In genomic region chr4:121789960-121790829, GRCh38 we compare ENCODE assay signal across 16 cellular contexts. TPM values are rescaled to one million over a fixed set of nuclear protein-coding genes. Genes with fewer than 3 reads are reported as not detected.
DNase-seq lines count a peak whose midpoint lies in the region; ATAC-seq, FAIRE-seq and TF ChIP-seq lines count a peak whose summit lies in the region.
"Had no signal": no experiment of that assay in that cellular context is flagged by ENCODE, and none has a peak within 500 bp of the region (broad histone marks: within the 10 kb centered on the region; RNA-seq: fewer than 3 reads in every experiment).

No MANE protein-coding gene starts in this region.

- TF ChIP-seq CTCF in nephron (IDR thresholded peaks at IDR 0.05; ENCODE audit: unreplicated experiment in 3 of 3) = no peak
- TF ChIP-seq CTCF in omental fat pad (IDR thresholded peaks at IDR 0.05) = no peak
- TF ChIP-seq CTCF in CD14-positive monocyte (IDR thresholded peaks at IDR 0.05) = no peak

- ATAC-seq in omental fat pad (ENCODE audit: low FRiP score) = no peak
- ATAC-seq in GM18519 (IDR thresholded peaks at IDR 0.05; ENCODE audit: low FRiP score, unreplicated experiment) = no peak
- ATAC-seq: stimulated activated naive CD8-positive, alpha-beta T cell treated with anti-CD3 and anti-CD28 coated beads, Interleukin-15, Interleukin-2, amounts not matched to agents 100 U/mL and 50 U/mL, for 24 hours had no signal

- peak; percentile 35 for DNase-seq in Daoy (ENCODE audit: low read depth)
- peak; percentile 62 for DNase-seq in RCC 7860 (ENCODE audit: low spot score)
- peak; percentile 84 for DNase-seq in dermis blood vessel endothelial cell
- DNase-seq in omental fat pad (ENCODE audit: low spot score) = no peak
- DNase-seq in CD14-positive monocyte (ENCODE audit: low spot score) = no peak
- no peak for DNase-seq in Kasumi-1 (lab: John Stamatoyannopoulos, UW)
- DNase-seq: activated CD4-positive, alpha-beta T cell treated with anti-CD3 and anti-CD28 coated beads, Interleukin-2, amount 10 ng/mL, durations not matched to agents 7 days and 5 days; central memory CD4-positive, alpha-beta T cell; immature natural killer cell; NCI-H2107; stimulated activated naive CD8-positive, alpha-beta T cell treated with anti-CD3 and anti-CD28 coated beads, Interleukin-15, Interleukin-2, amounts not matched to agents 100 U/mL and 50 U/mL, for 24 hours had no signal

- H3K36me3 Mint-ChIP-seq in nephron (ENCODE audit: low read depth) (no peaks in the 10 kb centered on the region), CD14-positive monocyte (no peaks in the 10 kb centered on the region)
- H3K36me3 Mint-ChIP-seq: immature natural killer cell had no signal

- H3K4me1 Mint-ChIP-seq in nephron = peaks cover 47% of the 10 kb centered on the region
- no peaks in the 10 kb centered on the region for H3K4me1 Mint-ChIP-seq in CD14-positive monocyte
- H3K4me1 Mint-ChIP-seq: immature natural killer cell had no signal

- H3K9me3 Mint-ChIP-seq in nephron (no peaks in the 10 kb centered on the region), CD14-positive monocyte (peaks cover 0 to 3% (median 0%) of the 10 kb centered on the region in 7 donors)
- H3K9me3 Mint-ChIP-seq: activated CD4-positive, alpha-beta T cell treated with anti-CD3 and anti-CD28 coated beads, Interleukin-2, amount 10 ng/mL, durations not matched to agents 7 days and 5 days; activated T-helper 2 cell treated with anti-CD3 and anti-CD28 coated beads, Interferon-gamma antibody, Interleukin-2, Interleukin-4, amounts not matched to agents 10 μg/mL and 5 μg/mL and 100 μg/mL, durations not matched to agents 14 hours and 24 hours and 36 hours had no signal

- peak; percentile 89 for FAIRE-seq in RCC 7860 (lab: Jason Lieb, UNC)
- FAIRE-seq: G401.6, GM18507 had no signal

- intact Hi-C loops in CD14-positive monocyte (cut with micrococcal nuclease) = no loop called here

- peak overlapping the region in 1 of 3 experiments; percentile 12 for H3K4me3 Mint-ChIP-seq in nephron
- peak overlapping the region in 1 of 2 donors; percentile 22 for H3K4me3 Mint-ChIP-seq in CD14-positive monocyte
- H3K4me3 Mint-ChIP-seq: activated CD4-positive, alpha-beta T cell treated with anti-CD3 and anti-CD28 coated beads, Interleukin-2, amount 10 ng/mL, durations not matched to agents 7 days and 5 days; immature natural killer cell had no signal

- peak overlapping the region; percentile 31 to 94 (median 93) for H3K27ac Mint-ChIP-seq in nephron
- H3K27ac Mint-ChIP-seq in CD14-positive monocyte = no peak overlapping the region
- H3K27ac Mint-ChIP-seq: activated CD4-positive, alpha-beta T cell treated with anti-CD3 and anti-CD28 coated beads, Interleukin-2, amount 10 ng/mL, durations not matched to agents 7 days and 5 days; activated T-helper 2 cell treated with anti-CD3 and anti-CD28 coated beads, Interferon-gamma antibody, Interleukin-2, Interleukin-4, amounts not matched to agents 10 μg/mL and 5 μg/mL and 100 μg/mL, durations not matched to agents 14 hours and 24 hours and 36 hours had no signal

- H3K27me3 Mint-ChIP-seq in nephron (ENCODE audit: low read depth) = no peaks in the 10 kb centered on the region
- H3K27me3 Mint-ChIP-seq in CD14-positive monocyte (ENCODE audit: low read depth in 3 of 3) = peaks cover 5 to 16% (median 12%) of the 10 kb centered on the region in 3 donors

RNA-seq across cellular contexts. Expression of gene EXOSC9, which starts 10.9 kb away (rescaled TPM):
- 71.6 and 73.5 TPM in 2 replicates for total RNA-seq in Daoy (2014; rRNA removed; shearing (Covaris generic))
- total RNA-seq in dermis blood vessel endothelial cell (37.5 and 41.5 TPM in 2 replicates), omental fat pad (10 to 100 TPM; 12.6 to 35.9 (median 23.5) TPM)
- 10 to 100 TPM; 21.3 to 21.4 TPM for polyA plus RNA-seq in CD14-positive monocyte

RNA-seq across cellular contexts. Expression of gene SMIM43, which starts 25.2 kb away (rescaled TPM):
- total RNA-seq in Daoy (2014; rRNA removed; shearing (Covaris generic)) = 0.29 TPM in 1 of 2 replicates, not detected in the other
- total RNA-seq in dermis blood vessel endothelial cell (0.47 and 0.85 TPM in 2 replicates), omental fat pad (under 1 TPM in 2 of 4 donors, not detected in 2; 0.24 to 0.37 TPM)
- polyA plus RNA-seq in CD14-positive monocyte = not detected
- total RNA-seq: activated CD4-positive, alpha-beta T cell treated with anti-CD3 and anti-CD28 coated beads, Interleukin-2, amount 10 ng/mL, durations not matched to agents 7 days and 5 days; activated T-helper 2 cell treated with anti-CD3 and anti-CD28 coated beads, Interferon-gamma antibody, Interleukin-2, Interleukin-4, amounts not matched to agents 10 μg/mL and 5 μg/mL and 100 μg/mL, durations not matched to agents 14 hours and 24 hours and 36 hours had no signal
- polyA plus RNA-seq: immature natural killer cell had no signal

RNA-seq across cellular contexts. Expression of gene CCNA2, which starts 33.5 kb away (rescaled TPM):
- 124 and 154 TPM in 2 replicates for total RNA-seq in Daoy (2014; rRNA removed; shearing (Covaris generic))
- 24.7 and 115 TPM in 2 replicates for total RNA-seq in dermis blood vessel endothelial cell
- 1 to 10 TPM in 2 of 4 donors, under 1 TPM in 2; 0.44 to 5.5 (median 3.0) TPM for total RNA-seq in omental fat pad
- polyA plus RNA-seq in CD14-positive monocyte = under 1 TPM in 1 of 2 donors, not detected in 1; 0.20 TPM

Comparison
In these comparisons a context has a peak if more than half of its experiments do, and no peak if none do; other contexts are left out.
1. DNase-seq: peak in Daoy (single experiment), RCC 7860 (single experiment) and dermis blood vessel endothelial cell (single experiment); none in omental fat pad (single experiment), CD14-positive monocyte (single experiment) and Kasumi-1 (0 of 2).
2. H3K27ac Mint-ChIP-seq: peak in nephron (3 of 3); none in CD14-positive monocyte (0 of 7).